ENCODE assay signal across 1 cellular context in genomic region chr16:10385725-10386516, GRCh38.
TF ChIP-seq lines count a peak whose summit lies in the region.

ATF7IP2 (plus strand) TSS chr16:10386061; CDS start chr16:10430621, 44,560 bp downstream.

TF ChIP-seq in HepG2, 621 proteins besides CTCF, POLR2A, EP300 and RAD21 (continued from another document and continues in another):
- peak; percentile 80; the same call in 1 of the 2 replicates for TF ChIP-seq ZXDC (CRISPR knock-in tag; IDR thresholded peaks at IDR 0.05)
- TF ChIP-seq, protein P1, sequence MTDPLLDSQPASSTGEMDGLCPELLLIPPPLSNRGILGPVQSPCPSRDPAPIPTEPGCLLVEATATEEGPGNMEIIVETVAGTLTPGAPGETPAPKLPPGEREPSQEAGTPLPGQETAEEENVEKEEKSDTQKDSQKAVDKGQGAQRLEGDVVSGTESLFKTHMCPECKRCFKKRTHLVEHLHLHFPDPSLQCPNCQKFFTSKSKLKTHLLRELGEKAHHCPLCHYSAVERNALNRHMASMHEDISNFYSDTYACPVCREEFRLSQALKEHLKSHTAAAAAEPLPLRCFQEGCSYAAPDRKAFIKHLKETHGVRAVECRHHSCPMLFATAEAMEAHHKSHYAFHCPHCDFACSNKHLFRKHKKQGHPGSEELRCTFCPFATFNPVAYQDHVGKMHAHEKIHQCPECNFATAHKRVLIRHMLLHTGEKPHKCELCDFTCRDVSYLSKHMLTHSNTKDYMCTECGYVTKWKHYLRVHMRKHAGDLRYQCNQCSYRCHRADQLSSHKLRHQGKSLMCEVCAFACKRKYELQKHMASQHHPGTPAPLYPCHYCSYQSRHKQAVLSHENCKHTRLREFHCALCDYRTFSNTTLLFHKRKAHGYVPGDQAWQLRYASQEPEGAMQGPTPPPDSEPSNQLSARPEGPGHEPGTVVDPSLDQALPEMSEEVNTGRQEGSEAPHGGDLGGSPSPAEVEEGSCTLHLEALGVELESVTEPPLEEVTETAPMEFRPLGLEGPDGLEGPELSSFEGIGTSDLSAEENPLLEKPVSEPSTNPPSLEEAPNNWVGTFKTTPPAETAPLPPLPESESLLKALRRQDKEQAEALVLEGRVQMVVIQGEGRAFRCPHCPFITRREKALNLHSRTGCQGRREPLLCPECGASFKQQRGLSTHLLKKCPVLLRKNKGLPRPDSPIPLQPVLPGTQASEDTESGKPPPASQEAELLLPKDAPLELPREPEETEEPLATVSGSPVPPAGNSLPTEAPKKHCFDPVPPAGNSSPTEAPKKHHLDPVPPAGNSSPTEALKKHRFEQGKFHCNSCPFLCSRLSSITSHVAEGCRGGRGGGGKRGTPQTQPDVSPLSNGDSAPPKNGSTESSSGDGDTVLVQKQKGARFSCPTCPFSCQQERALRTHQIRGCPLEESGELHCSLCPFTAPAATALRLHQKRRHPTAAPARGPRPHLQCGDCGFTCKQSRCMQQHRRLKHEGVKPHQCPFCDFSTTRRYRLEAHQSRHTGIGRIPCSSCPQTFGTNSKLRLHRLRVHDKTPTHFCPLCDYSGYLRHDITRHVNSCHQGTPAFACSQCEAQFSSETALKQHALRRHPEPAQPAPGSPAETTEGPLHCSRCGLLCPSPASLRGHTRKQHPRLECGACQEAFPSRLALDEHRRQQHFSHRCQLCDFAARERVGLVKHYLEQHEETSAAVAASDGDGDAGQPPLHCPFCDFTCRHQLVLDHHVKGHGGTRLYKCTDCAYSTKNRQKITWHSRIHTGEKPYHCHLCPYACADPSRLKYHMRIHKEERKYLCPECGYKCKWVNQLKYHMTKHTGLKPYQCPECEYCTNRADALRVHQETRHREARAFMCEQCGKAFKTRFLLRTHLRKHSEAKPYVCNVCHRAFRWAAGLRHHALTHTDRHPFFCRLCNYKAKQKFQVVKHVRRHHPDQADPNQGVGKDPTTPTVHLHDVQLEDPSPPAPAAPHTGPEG (CRISPR knock-in tag; IDR thresholded peaks at IDR 0.05) = peak; percentile 97
- TF ChIP-seq TEAD3 (CRISPR knock-in tag; optimal IDR thresholded peaks at IDR 0.05; ENCODE audit: borderline replicate concordance) = peak; percentile 87
- peak; percentile 85; the same call in 1 of the 2 replicates for TF ChIP-seq SOX5 (CRISPR knock-in tag; IDR thresholded peaks at IDR 0.05; ENCODE audit: borderline replicate concordance)
- TF ChIP-seq ZNF382 (CRISPR knock-in tag; IDR thresholded peaks at IDR 0.05; ENCODE audit: borderline replicate concordance) = no peak
- TF ChIP-seq POGK (CRISPR knock-in tag; conservative IDR thresholded peaks at IDR 0.05) = peak; percentile 100
- peak; percentile 99 for TF ChIP-seq SMYD3 (CRISPR knock-in tag; IDR thresholded peaks at IDR 0.05)
- peak; percentile 99 for TF ChIP-seq SALL2 (CRISPR knock-in tag; IDR thresholded peaks at IDR 0.05)
- TF ChIP-seq ZNF251 (CRISPR knock-in tag; IDR thresholded peaks at IDR 0.05) = 0 out of 2 replicates have a peak, but pooled peaks have one; percentile 51
- TF ChIP-seq SIX1 (CRISPR knock-in tag; IDR thresholded peaks at IDR 0.05; ENCODE audit: borderline replicate concordance) = 0 out of 2 replicates have a peak, but pooled peaks have one; percentile 42
- TF ChIP-seq KLF6 (CRISPR knock-in tag; IDR thresholded peaks at IDR 0.05) = peak; percentile 96
- TF ChIP-seq ZNF563 (CRISPR knock-in tag; IDR thresholded peaks at IDR 0.05) = peak; percentile 97
- peak; percentile 100 for TF ChIP-seq KMT2A (CRISPR knock-in tag; IDR thresholded peaks at IDR 0.05)
- TF ChIP-seq, protein P2, sequence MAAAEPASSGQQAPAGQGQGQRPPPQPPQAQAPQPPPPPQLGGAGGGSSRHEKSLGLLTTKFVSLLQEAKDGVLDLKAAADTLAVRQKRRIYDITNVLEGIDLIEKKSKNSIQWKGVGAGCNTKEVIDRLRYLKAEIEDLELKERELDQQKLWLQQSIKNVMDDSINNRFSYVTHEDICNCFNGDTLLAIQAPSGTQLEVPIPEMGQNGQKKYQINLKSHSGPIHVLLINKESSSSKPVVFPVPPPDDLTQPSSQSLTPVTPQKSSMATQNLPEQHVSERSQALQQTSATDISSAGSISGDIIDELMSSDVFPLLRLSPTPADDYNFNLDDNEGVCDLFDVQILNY (CRISPR knock-in tag; conservative IDR thresholded peaks at IDR 0.05) = peak; percentile 72; the same call in 1 of the 2 replicates
- no peak for TF ChIP-seq ZSCAN12 (CRISPR knock-in tag; IDR thresholded peaks at IDR 0.05)
- peak; percentile 98 for TF ChIP-seq SALL1 (CRISPR knock-in tag; IDR thresholded peaks at IDR 0.05)
- peak; percentile 94; the same call in 1 of the 2 replicates for TF ChIP-seq RELA (CRISPR knock-in tag; IDR thresholded peaks at IDR 0.05)
- peak; percentile 91 for TF ChIP-seq ZNF556 (CRISPR knock-in tag; IDR thresholded peaks at IDR 0.05; ENCODE audit: borderline replicate concordance)
- peak; percentile 88 for TF ChIP-seq YY1 (IDR thresholded peaks at IDR 0.05; ENCODE audit: insufficient read depth, insufficient replicate concordance, low read depth, low read length)
- TF ChIP-seq ZNF558 (CRISPR knock-in tag; IDR thresholded peaks at IDR 0.05; ENCODE audit: borderline replicate concordance) = no peak; the same call in 1 of the 2 replicates
- TF ChIP-seq NR1H2 (CRISPR knock-in tag; IDR thresholded peaks at IDR 0.05; ENCODE audit: borderline replicate concordance, low read depth) = peak; percentile 98; the same call in 1 of the 2 replicates
- no peak for TF ChIP-seq IKZF1 (IDR thresholded peaks at IDR 0.05)
- peak; percentile 80; the same call in 1 of the 2 replicates for TF ChIP-seq ZNF30 (CRISPR knock-in tag; IDR thresholded peaks at IDR 0.05)
- TF ChIP-seq PLRG1 (conservative IDR thresholded peaks at IDR 0.05) = no peak
- no peak for TF ChIP-seq MAFF (IDR thresholded peaks at IDR 0.05; ENCODE audit: low read depth, low read length)
- peak; percentile 82; the same call in 1 of the 2 replicates for TF ChIP-seq ZNF101 (CRISPR knock-in tag; IDR thresholded peaks at IDR 0.05; ENCODE audit: borderline replicate concordance, low read depth)
- TF ChIP-seq, protein P3, sequence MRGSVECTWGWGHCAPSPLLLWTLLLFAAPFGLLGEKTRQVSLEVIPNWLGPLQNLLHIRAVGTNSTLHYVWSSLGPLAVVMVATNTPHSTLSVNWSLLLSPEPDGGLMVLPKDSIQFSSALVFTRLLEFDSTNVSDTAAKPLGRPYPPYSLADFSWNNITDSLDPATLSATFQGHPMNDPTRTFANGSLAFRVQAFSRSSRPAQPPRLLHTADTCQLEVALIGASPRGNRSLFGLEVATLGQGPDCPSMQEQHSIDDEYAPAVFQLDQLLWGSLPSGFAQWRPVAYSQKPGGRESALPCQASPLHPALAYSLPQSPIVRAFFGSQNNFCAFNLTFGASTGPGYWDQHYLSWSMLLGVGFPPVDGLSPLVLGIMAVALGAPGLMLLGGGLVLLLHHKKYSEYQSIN (CRISPR knock-in tag; IDR thresholded peaks at IDR 0.05; ENCODE audit: borderline replicate concordance) = peak; percentile 21; the same call in 1 of the 2 replicates
- peak; percentile 99 for TF ChIP-seq BORCS8-MEF2B (CRISPR knock-in tag; IDR thresholded peaks at IDR 0.05)
- peak; percentile 77; the same call in 1 of the 2 replicates for TF ChIP-seq ZNF674 (CRISPR knock-in tag; IDR thresholded peaks at IDR 0.05; ENCODE audit: low read depth)
- peak; percentile 51; the same call in 1 of the 2 replicates for TF ChIP-seq NCOR1 (IDR thresholded peaks at IDR 0.05; ENCODE audit: borderline replicate concordance, low read length)
- TF ChIP-seq CCDC6 (CRISPR knock-in tag; IDR thresholded peaks at IDR 0.05) = peak; percentile 97
- TF ChIP-seq ZNF121 (CRISPR knock-in tag; IDR thresholded peaks at IDR 0.05) = peak; percentile 89
- peak; percentile 95 for TF ChIP-seq DNMT1 (CRISPR knock-in tag; IDR thresholded peaks at IDR 0.05)
- peak; percentile 25; the same call in 1 of the 2 replicates for TF ChIP-seq ZNF549 (CRISPR knock-in tag; IDR thresholded peaks at IDR 0.05)
- TF ChIP-seq CREM (IDR thresholded peaks at IDR 0.05) = peak; percentile 72
- peak; percentile 54 for TF ChIP-seq CREM (CRISPR knock-in tag; IDR thresholded peaks at IDR 0.05)
- no peak for TF ChIP-seq ZNF660 (CRISPR knock-in tag; IDR thresholded peaks at IDR 0.05; ENCODE audit: borderline replicate concordance, low read depth)
- no peak for TF ChIP-seq NFE2 (CRISPR knock-in tag; IDR thresholded peaks at IDR 0.05)
- TF ChIP-seq GZF1 (CRISPR knock-in tag; IDR thresholded peaks at IDR 0.05) = peak; percentile 92
- TF ChIP-seq, protein P4, sequence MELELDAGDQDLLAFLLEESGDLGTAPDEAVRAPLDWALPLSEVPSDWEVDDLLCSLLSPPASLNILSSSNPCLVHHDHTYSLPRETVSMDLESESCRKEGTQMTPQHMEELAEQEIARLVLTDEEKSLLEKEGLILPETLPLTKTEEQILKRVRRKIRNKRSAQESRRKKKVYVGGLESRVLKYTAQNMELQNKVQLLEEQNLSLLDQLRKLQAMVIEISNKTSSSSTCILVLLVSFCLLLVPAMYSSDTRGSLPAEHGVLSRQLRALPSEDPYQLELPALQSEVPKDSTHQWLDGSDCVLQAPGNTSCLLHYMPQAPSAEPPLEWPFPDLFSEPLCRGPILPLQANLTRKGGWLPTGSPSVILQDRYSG (CRISPR knock-in tag; IDR thresholded peaks at IDR 0.05) = peak; percentile 90; the same call in 1 of the 2 replicates
- TF ChIP-seq KDM6A (CRISPR knock-in tag; IDR thresholded peaks at IDR 0.05; ENCODE audit: low read depth) = peak; percentile 10; the same call in 1 of the 2 replicates
- peak; percentile 96 for TF ChIP-seq MYPOP (CRISPR knock-in tag; IDR thresholded peaks at IDR 0.05)
- peak; percentile 91; the same call in 1 of the 2 replicates for TF ChIP-seq ZNF264 (CRISPR knock-in tag; IDR thresholded peaks at IDR 0.05)
- peak; percentile 97 for TF ChIP-seq MTA1 (CRISPR knock-in tag; IDR thresholded peaks at IDR 0.05; ENCODE audit: borderline replicate concordance)
- TF ChIP-seq ZNF670 (CRISPR knock-in tag; IDR thresholded peaks at IDR 0.05; ENCODE audit: borderline replicate concordance) = peak; percentile 95; the same call in 1 of the 2 replicates
- TF ChIP-seq, protein P5, sequence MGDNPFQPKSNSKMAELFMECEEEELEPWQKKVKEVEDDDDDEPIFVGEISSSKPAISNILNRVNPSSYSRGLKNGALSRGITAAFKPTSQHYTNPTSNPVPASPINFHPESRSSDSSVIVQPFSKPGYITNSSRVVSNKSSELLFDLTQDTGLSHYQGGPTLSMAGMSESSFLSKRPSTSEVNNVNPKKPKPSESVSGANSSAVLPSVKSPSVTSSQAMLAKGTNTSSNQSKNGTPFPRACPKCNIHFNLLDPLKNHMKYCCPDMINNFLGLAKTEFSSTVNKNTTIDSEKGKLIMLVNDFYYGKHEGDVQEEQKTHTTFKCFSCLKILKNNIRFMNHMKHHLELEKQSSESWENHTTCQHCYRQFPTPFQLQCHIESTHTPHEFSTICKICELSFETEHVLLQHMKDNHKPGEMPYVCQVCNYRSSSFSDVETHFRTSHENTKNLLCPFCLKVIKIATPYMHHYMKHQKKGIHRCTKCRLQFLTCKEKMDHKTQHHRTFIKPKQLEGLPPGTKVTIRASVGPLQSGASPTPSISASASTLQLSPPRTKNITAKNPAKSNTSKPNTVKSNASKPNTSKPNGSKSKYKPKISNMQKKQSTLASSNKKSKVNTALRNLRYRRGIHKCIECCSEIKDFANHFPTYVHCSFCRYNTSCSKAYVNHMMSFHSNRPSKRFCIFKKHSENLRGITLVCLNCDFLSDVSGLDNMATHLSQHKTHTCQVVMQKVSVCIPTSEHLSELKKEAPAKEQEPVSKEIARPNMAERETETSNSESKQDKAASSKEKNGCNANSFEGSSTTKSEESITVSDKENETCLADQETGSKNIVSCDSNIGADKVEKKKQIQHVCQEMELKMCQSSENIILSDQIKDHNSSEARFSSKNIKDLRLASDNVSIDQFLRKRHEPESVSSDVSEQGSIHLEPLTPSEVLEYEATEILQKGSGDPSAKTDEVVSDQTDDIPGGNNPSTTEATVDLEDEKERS (CRISPR knock-in tag; IDR thresholded peaks at IDR 0.05) = peak; percentile 96
- 0 out of 2 replicates have a peak, but pooled peaks have one; percentile 64 for TF ChIP-seq MTF2 (CRISPR knock-in tag; IDR thresholded peaks at IDR 0.05; ENCODE audit: borderline replicate concordance)
- peak; percentile 57; the same call in 1 of the 2 replicates for TF ChIP-seq DDIT3 (CRISPR knock-in tag; IDR thresholded peaks at IDR 0.05)
